Comparison of ENCODE assay signal across 13 cellular contexts in the genomic region with DNA sequence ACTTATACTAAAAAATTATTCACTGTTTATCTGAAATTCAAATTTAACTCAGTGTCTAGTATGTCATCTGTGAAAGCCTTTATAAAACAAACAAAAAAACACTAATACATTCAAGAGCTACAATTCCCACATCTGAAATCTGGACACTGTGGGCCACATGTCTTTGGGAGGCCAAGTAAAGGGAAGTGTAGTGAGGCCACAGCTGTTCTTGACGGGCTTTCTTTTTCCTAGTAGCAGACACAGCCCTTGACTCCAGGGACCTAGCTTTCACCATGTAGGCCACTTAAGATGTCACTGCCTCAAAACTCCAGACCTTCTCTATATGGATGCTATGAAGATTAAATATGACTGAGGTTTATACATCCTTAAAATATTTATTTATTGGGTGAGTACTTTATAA.
DNase-seq lines count a peak whose midpoint lies in the region; ATAC-seq and TF ChIP-seq lines count a peak whose summit lies in the region.
"Had no signal": no experiment of that assay in that cellular context is flagged by ENCODE, and none has a peak within 500 bp of the region (broad histone marks: within the 10 kb centered on the region; RNA-seq: fewer than 3 reads in every experiment).

No MANE protein-coding gene starts in this region.

- ATAC-seq in SK-N-SH treated with all-trans-retinoic acid at 6 μM for 48 hours (no peak), HG03565 (IDR thresholded peaks at IDR 0.05; ENCODE audit: unreplicated experiment) (no peak), HG03025 (IDR thresholded peaks at IDR 0.05; ENCODE audit: low FRiP score, unreplicated experiment) (no peak)
- no peak for ATAC-seq in stimulated activated effector memory CD8-positive, alpha-beta T cell treated with anti-CD3 and anti-CD28 coated beads, Interleukin-12 subunit alpha, Interleukin-12 subunit beta, amount 100 ng/mL, for 72 hours
- ATAC-seq: sciatic nerve had no signal

- H3K27ac ChIP-seq in SK-N-SH (ENCODE audit: low read depth in 2 of 2, low read length in 1 of 2), result peak overlapping the region in 1 of 2 experiments; percentile 13; a peak in 1 of 4 replicates
- peak overlapping the region; percentile 63 for H3K27ac ChIP-seq in SJSA1
- H3K27ac ChIP-seq in left ventricle myocardium inferior (replicated peaks), result peak overlapping the region; percentile 21

- POLR2A ChIA-PET in SK-N-SH (lab: Yijun Ruan, JAX), result no interaction called here

- WGBS in SK-N-SH (ENCODE audit: low lambda C conversion rate), result 100% methylated on average over 1 of the region's 1 CpG

- no peak overlapping the region for H3K4me3 ChIP-seq in SK-N-SH (ENCODE audit: low read depth in 2 of 2, low read length in 1 of 2)
- no peak overlapping the region for H3K4me3 ChIP-seq in SJSA1
- no peak overlapping the region for H3K4me3 ChIP-seq in left ventricle myocardium inferior
- H3K4me3 ChIP-seq: upper lobe of left lung had no signal

- H3K4me1 ChIP-seq in SK-N-SH (ENCODE audit: control insufficient read depth in 1 of 2, insufficient read depth in 2 of 2, low read depth in 1 of 2, low read length in 1 of 2) (peaks cover 13 to 69% of the 10 kb centered on the region in 2 experiments), SJSA1 (replicated peaks) (peaks cover 86% of the 10 kb centered on the region), left ventricle myocardium inferior (peaks cover 98% of the 10 kb centered on the region)

- H3K27me3 ChIP-seq in SK-N-SH (ENCODE audit: insufficient read depth), result no peaks in the 10 kb centered on the region
- no peaks in the 10 kb centered on the region for H3K27me3 ChIP-seq in SJSA1 (replicated peaks)
- no peaks in the 10 kb centered on the region for H3K27me3 ChIP-seq in left ventricle myocardium inferior (ENCODE audit: low read depth)
- H3K27me3 ChIP-seq: upper lobe of left lung had no signal

- H3K9me3 ChIP-seq in SK-N-SH (no peaks in the 10 kb centered on the region), SJSA1 (replicated peaks) (no peaks in the 10 kb centered on the region), left ventricle myocardium inferior (replicated peaks) (no peaks in the 10 kb centered on the region)
- H3K9me3 ChIP-seq: upper lobe of left lung had no signal

- no peak for TF ChIP-seq EP300 in SK-N-SH (IDR thresholded peaks at IDR 0.05; ENCODE audit: borderline replicate concordance in 1 of 2, low read depth in 1 of 2, low read length in 1 of 2)

- H3K27ac Mint-ChIP-seq in stimulated activated effector memory CD8-positive, alpha-beta T cell treated with anti-CD3 and anti-CD28 coated beads, Interleukin-12 subunit alpha, Interleukin-12 subunit beta, amount 100 ng/mL, for 72 hours, result peak overlapping the region; percentile 81

- TF ChIP-seq CTCF in SK-N-SH (IDR thresholded peaks at IDR 0.05), result no peak
- TF ChIP-seq CTCF in left ventricle myocardium inferior (IDR thresholded peaks at IDR 0.05; ENCODE audit: borderline replicate concordance), result no peak

- H3K4me2 ChIP-seq in SK-N-SH, result peak overlapping the region; percentile 32

- CTCF ChIA-PET in SK-N-SH (lab: Yijun Ruan, JAX), result no interaction called here

- H3K4me1 Mint-ChIP-seq in stimulated activated effector memory CD8-positive, alpha-beta T cell treated with anti-CD3 and anti-CD28 coated beads, Interleukin-12 subunit alpha, Interleukin-12 subunit beta, amount 100 ng/mL, for 72 hours, result peaks cover 59% of the 10 kb centered on the region

- no peak for TF ChIP-seq RAD21 in SK-N-SH (IDR thresholded peaks at IDR 0.05; ENCODE audit: low read length)

- H3K9me2 ChIP-seq in SK-N-SH, result no peaks in the 10 kb centered on the region

- intact Hi-C loops in left ventricle myocardium inferior (cut with micrococcal nuclease), result no loop called here

- H4K20me1 ChIP-seq in SK-N-SH (ENCODE audit: insufficient read depth), result peaks cover 82% of the 10 kb centered on the region

- peaks cover 7% of the 10 kb centered on the region for H3K36me3 Mint-ChIP-seq in stimulated activated effector memory CD8-positive, alpha-beta T cell treated with anti-CD3 and anti-CD28 coated beads, Interleukin-12 subunit alpha, Interleukin-12 subunit beta, amount 100 ng/mL, for 72 hours

- H3K4me3 Mint-ChIP-seq in stimulated activated effector memory CD8-positive, alpha-beta T cell treated with anti-CD3 and anti-CD28 coated beads, Interleukin-12 subunit alpha, Interleukin-12 subunit beta, amount 100 ng/mL, for 72 hours, result peak overlapping the region; percentile 86

- H3K9ac ChIP-seq in SK-N-SH, result no peak overlapping the region

- H2AFZ ChIP-seq in SK-N-SH (ENCODE audit: low read depth), result no peak overlapping the region

- H3F3A ChIP-seq in SK-N-SH (replicated peaks; ENCODE audit: insufficient read depth), result peaks cover 10% of the 10 kb centered on the region

- no peaks in the 10 kb centered on the region for H3K9me3 Mint-ChIP-seq in stimulated activated effector memory CD8-positive, alpha-beta T cell treated with anti-CD3 and anti-CD28 coated beads, Interleukin-12 subunit alpha, Interleukin-12 subunit beta, amount 100 ng/mL, for 72 hours

- H3K79me2 ChIP-seq in SK-N-SH (ENCODE audit: insufficient read depth), result peaks cover 96% of the 10 kb centered on the region

- H3K36me3 ChIP-seq in SK-N-SH (replicated peaks in 1 of 2; ENCODE audit: control insufficient read depth in 1 of 2, insufficient read depth in 2 of 2, low read length in 1 of 2) (peaks cover 0 to 18% of the 10 kb centered on the region in 2 experiments), SJSA1 (peaks cover 8% of the 10 kb centered on the region), left ventricle myocardium inferior (no peaks in the 10 kb centered on the region)
- H3K36me3 ChIP-seq: upper lobe of left lung had no signal

- no peak for DNase-seq in SK-N-SH
- DNase-seq in SJSA1 (ENCODE audit: low read depth in 1 of 2, low spot score in 2 of 2), result no peak
- no peak for DNase-seq in left ventricle myocardium inferior
- DNase-seq in stimulated activated effector memory CD8-positive, alpha-beta T cell treated with anti-CD3 and anti-CD28 coated beads, Interleukin-12 subunit alpha, Interleukin-12 subunit beta, amount 100 ng/mL, for 72 hours (ENCODE audit: low spot score in 2 of 2), result no peak
- no peak for DNase-seq in germinal center (ENCODE audit: low spot score)
- DNase-seq: activated CD4-positive, alpha-beta T cell treated with anti-CD3 and anti-CD28 coated beads, Interleukin-2, amount 50 U/mL, for 1 hour; OCI-M1; T-helper 9 cell had no signal

TF ChIP-seq in SK-N-SH, 30 proteins besides CTCF, POLR2A, EP300 and RAD21 (continues in another document):
- TF ChIP-seq SIN3A (IDR thresholded peaks at IDR 0.05; ENCODE audit: borderline replicate concordance, low read depth, low read length) (no peak), JUND (IDR thresholded peaks at IDR 0.05) (no peak), SMC3 (IDR thresholded peaks at IDR 0.05; ENCODE audit: low read depth, low read length) (no peak), EZH2phosphoT487 (IDR thresholded peaks at IDR 0.05; ENCODE audit: borderline replicate concordance, low read depth) (no peak), YY1 (IDR thresholded peaks at IDR 0.05; ENCODE audit: low read depth) (no peak), CHD2 (IDR thresholded peaks at IDR 0.05; ENCODE audit: low read length, partially characterized antibody) (no peak), FOSL2 (IDR thresholded peaks at IDR 0.05; ENCODE audit: borderline replicate concordance, low read depth) (no peak), ELF1 (IDR thresholded peaks at IDR 0.05) (no peak)
- TF ChIP-seq, protein P1, sequence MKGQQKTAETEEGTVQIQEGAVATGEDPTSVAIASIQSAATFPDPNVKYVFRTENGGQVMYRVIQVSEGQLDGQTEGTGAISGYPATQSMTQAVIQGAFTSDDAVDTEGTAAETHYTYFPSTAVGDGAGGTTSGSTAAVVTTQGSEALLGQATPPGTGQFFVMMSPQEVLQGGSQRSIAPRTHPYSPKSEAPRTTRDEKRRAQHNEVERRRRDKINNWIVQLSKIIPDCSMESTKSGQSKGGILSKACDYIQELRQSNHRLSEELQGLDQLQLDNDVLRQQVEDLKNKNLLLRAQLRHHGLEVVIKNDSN (IDR thresholded peaks at IDR 0.05; ENCODE audit: borderline replicate concordance, low read depth), result no peak

TF ChIP-seq in SK-N-SH treated with all-trans-retinoic acid at 6 μM for 48 hours, 23 proteins besides CTCF, POLR2A, EP300 and RAD21:
- TF ChIP-seq, protein P2, sequence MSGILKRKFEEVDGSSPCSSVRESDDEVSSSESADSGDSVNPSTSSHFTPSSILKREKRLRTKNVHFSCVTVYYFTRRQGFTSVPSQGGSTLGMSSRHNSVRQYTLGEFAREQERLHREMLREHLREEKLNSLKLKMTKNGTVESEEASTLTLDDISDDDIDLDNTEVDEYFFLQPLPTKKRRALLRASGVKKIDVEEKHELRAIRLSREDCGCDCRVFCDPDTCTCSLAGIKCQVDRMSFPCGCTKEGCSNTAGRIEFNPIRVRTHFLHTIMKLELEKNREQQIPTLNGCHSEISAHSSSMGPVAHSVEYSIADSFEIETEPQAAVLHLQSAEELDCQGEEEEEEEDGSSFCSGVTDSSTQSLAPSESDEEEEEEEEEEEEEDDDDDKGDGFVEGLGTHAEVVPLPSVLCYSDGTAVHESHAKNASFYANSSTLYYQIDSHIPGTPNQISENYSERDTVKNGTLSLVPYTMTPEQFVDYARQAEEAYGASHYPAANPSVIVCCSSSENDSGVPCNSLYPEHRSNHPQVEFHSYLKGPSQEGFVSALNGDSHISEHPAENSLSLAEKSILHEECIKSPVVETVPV (CRISPR knock-in tag; IDR thresholded peaks at IDR 0.05), result no peak
- TF ChIP-seq BACH2 (CRISPR knock-in tag; IDR thresholded peaks at IDR 0.05; ENCODE audit: borderline replicate concordance) (no peak), TOX (CRISPR knock-in tag; IDR thresholded peaks at IDR 0.05; ENCODE audit: borderline replicate concordance) (no peak), RARB (CRISPR knock-in tag; IDR thresholded peaks at IDR 0.05) (no peak)
